ENCODE assay signal across 8 cellular contexts in the genomic region with DNA sequence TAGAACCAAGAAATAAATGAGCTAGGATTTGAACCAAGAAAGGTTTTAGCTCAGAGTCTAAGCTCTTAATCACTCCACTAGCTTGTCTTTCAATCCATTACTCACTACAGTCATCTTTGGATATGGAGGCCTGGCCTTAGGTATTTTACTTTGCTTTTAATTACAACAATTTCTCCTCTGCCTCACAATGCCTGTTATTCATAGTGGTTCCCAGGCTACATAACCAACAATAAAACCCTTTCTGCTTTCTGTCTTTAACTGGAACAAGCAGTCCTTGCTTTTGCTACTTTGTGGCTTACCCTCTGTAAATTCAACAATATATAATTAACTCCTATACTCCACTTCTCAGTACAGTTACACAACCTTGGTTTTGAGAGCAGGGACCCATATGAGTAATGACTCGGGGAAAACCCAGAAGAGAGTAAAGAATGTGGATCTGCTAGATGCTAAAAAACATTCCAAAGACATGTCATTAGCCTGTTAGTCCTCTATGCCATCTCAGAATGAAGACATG.
A peak's percentile ranks its signal among the peaks of the same experiment; 100 is the strongest.
DNase-seq lines count a peak whose midpoint lies in the region; ATAC-seq and TF ChIP-seq lines count a peak whose summit lies in the region.

No MANE protein-coding gene starts in this region.

- H3K27ac Mint-ChIP-seq in activated T-cell treated with anti-CD3 and anti-CD28 coated beads, Interleukin-2, amount 50 U/mL, for 24 hours, result peak overlapping the region; percentile 19

- no peak overlapping the region for H3K4me3 Mint-ChIP-seq in activated T-cell treated with anti-CD3 and anti-CD28 coated beads, Interleukin-2, amount 50 U/mL, for 24 hours

- TF ChIP-seq CTCF in GM20000 (IDR thresholded peaks at IDR 0.05; ENCODE audit: extremely low read depth, missing control alignments), result no peak

- H3K9me3 Mint-ChIP-seq in activated T-cell treated with anti-CD3 and anti-CD28 coated beads, Interleukin-2, amount 50 U/mL, for 24 hours, result no peaks in the 10 kb centered on the region

- H3K4me1 Mint-ChIP-seq in activated T-cell treated with anti-CD3 and anti-CD28 coated beads, Interleukin-2, amount 50 U/mL, for 24 hours (ENCODE audit: low read depth), result peaks cover 19% of the 10 kb centered on the region

- peaks cover 12% of the 10 kb centered on the region for H3K4me1 ChIP-seq in muscle layer of colon (ENCODE audit: insufficient read depth, low read length)

- H3K9ac ChIP-seq in muscle layer of colon (ENCODE audit: low read length), result no peak overlapping the region

- H3K9me3 ChIP-seq in muscle layer of colon (ENCODE audit: low read length), result no peaks in the 10 kb centered on the region

- H3K4me3 ChIP-seq in muscle layer of colon (ENCODE audit: low read depth in 1 of 2, low read length in 2 of 2), result no peak overlapping the region

- no peak for DNase-seq in activated T-cell treated with anti-CD3 and anti-CD28 coated beads, Interleukin-2, amount 50 U/mL, for 24 hours
- no peak for DNase-seq in activated T-cell treated with anti-CD3 and anti-CD28 coated beads for 4 hours
- DNase-seq in amniotic epithelial cell (ENCODE audit: low read depth), result peak; percentile 95
- DNase-seq in D341Med (ENCODE audit: low spot score), result no peak
- DNase-seq in GM20000 (ENCODE audit: low spot score), result no peak
- no peak for DNase-seq in NCI-H510A (lab: John Stamatoyannopoulos, UW)

- H3K27me3 Mint-ChIP-seq in activated T-cell treated with anti-CD3 and anti-CD28 coated beads, Interleukin-2, amount 50 U/mL, for 24 hours, result peaks cover 4% of the 10 kb centered on the region

- H3K27me3 ChIP-seq in muscle layer of colon (ENCODE audit: control insufficient read depth in 1 of 2, insufficient read depth in 2 of 2, low read length in 2 of 2), result no peaks in the 10 kb centered on the region

- ATAC-seq in HG03097 (IDR thresholded peaks at IDR 0.05; ENCODE audit: low FRiP score, unreplicated experiment), result peak; percentile 84

- no peaks in the 10 kb centered on the region for H3K36me3 Mint-ChIP-seq in activated T-cell treated with anti-CD3 and anti-CD28 coated beads, Interleukin-2, amount 50 U/mL, for 24 hours (ENCODE audit: low read depth)

- H3K27ac ChIP-seq in muscle layer of colon (ENCODE audit: low read depth, low read length), result peak overlapping the region; percentile 32

- peaks cover 19% of the 10 kb centered on the region for H3K36me3 ChIP-seq in muscle layer of colon (ENCODE audit: insufficient read depth, low read length)
